In the genomic region with DNA sequence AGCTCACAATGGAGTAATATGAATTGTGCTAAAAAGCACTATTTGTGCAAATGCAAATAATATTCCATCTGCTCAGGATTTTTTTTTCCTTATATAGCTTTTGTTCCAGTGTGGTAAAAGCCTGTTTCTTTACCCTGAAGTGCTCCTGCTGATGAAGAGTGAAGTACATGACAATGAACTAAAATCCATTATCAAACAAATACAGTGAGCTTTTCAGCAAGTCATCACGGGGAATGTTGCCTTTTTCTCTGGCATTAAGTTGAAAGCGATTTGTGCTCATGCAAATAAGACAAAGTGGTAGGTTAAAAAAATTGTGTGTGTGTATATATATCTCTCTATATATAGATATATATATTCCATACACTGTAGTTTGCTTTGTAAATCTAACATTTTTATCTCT, we compare ENCODE assay signal across 16 cellular contexts. TPM values are rescaled to one million over a fixed set of nuclear protein-coding genes. Genes with fewer than 3 reads are reported as not detected.
DNase-seq lines count a peak whose midpoint lies in the region; ATAC-seq and TF ChIP-seq lines count a peak whose summit lies in the region.
"Had no signal": no experiment of that assay in that cellular context is flagged by ENCODE, and none has a peak within 500 bp of the region (broad histone marks: within the 10 kb centered on the region; RNA-seq: fewer than 3 reads in every experiment).

No MANE protein-coding gene starts in this region.

- H3K9me3 ChIP-seq in HAP-1 (peaks cover 3% of the 10 kb centered on the region; the same call in 1 of the 2 replicates), neural cell (ENCODE audit: low read length) (no peaks in the 10 kb centered on the region), ascending aorta (no peaks in the 10 kb centered on the region)
- H3K9me3 ChIP-seq: SJSA1 had no signal

- H4K20me1 ChIP-seq in neural cell (ENCODE audit: insufficient read depth), result no peaks in the 10 kb centered on the region

- in situ Hi-C loops in HAP-1 (cut with MboI; ENCODE audit: low sequenced_read_pairs), result no loop called here

- H3K9ac ChIP-seq in neural cell (ENCODE audit: low read length), result no peak overlapping the region

- H3K36me3 ChIP-seq in HAP-1 (replicated peaks) (no peaks in the 10 kb centered on the region), neural cell (ENCODE audit: insufficient read depth, low read length) (no peaks in the 10 kb centered on the region), ascending aorta (no peaks in the 10 kb centered on the region)
- H3K36me3 ChIP-seq: SJSA1 had no signal

- H3K27ac ChIP-seq in neural cell (ENCODE audit: low read length) (peak overlapping the region; percentile 14), ascending aorta (no peak overlapping the region)
- H3K27ac ChIP-seq: SJSA1 had no signal

- DNase-seq in HAP-1 (ENCODE audit: low spot score in 2 of 2) (peak; percentile 25 to 85), NCI-H2081 treated with DMSO at 0.1 percent for 48 hours (lab: John Stamatoyannopoulos, UW) (peak; percentile 46), NCI-H69 (lab: John Stamatoyannopoulos, UW) (peak; percentile 74), T1000 (lab: John Stamatoyannopoulos, UW) (no peak), ascending aorta (ENCODE audit: low spot score in 2 of 2) (no peak)
- DNase-seq: CD8-positive, alpha-beta memory T cell; HFFc6; Kasumi-1; NCI-H1436 treated with DMSO at 0.1 percent for 48 hours; NCI-H526; PC-3 had no signal

- peak overlapping the region; percentile 10 for H3K4me2 ChIP-seq in neural cell (ENCODE audit: low read length)

- H2AFZ ChIP-seq in neural cell (ENCODE audit: low read depth, low read length), result no peak overlapping the region

- H3K27me3 ChIP-seq in HAP-1 (ENCODE audit: low read depth) (0 out of 2 replicates have a peak, but pooled peaks cover 4% of the 10 kb centered on the region), neural cell (ENCODE audit: insufficient read depth, low read depth, low read length) (no peaks in the 10 kb centered on the region), ascending aorta (no peaks in the 10 kb centered on the region)
- H3K27me3 ChIP-seq: SJSA1 had no signal

- H3K4me3 ChIP-seq in HAP-1, result no peak overlapping the region
- peak overlapping the region; percentile 22 for H3K4me3 ChIP-seq in neural cell (ENCODE audit: low read length)
- H3K4me3 ChIP-seq in ascending aorta, result no peak overlapping the region
- H3K4me3 ChIP-seq: SJSA1 had no signal

- no peaks in the 10 kb centered on the region for H3F3A ChIP-seq in neural cell (ENCODE audit: insufficient read depth, low read length, poor library complexity, severe bottlenecking)

- no peak for TF ChIP-seq EP300 in neural cell (conservative IDR thresholded peaks at IDR 0.05; ENCODE audit: poor library complexity, severe bottlenecking)

- no peak for ATAC-seq in HG03378 (IDR thresholded peaks at IDR 0.05; ENCODE audit: unreplicated experiment)
- ATAC-seq: PC-3 had no signal

- TF ChIP-seq CTCF in neural cell (IDR thresholded peaks at IDR 0.05; ENCODE audit: poor library complexity, severe bottlenecking), result no peak
- no peak for TF ChIP-seq CTCF in ascending aorta (IDR thresholded peaks at IDR 0.05)

- no peaks in the 10 kb centered on the region for H3K9me2 ChIP-seq in neural cell (ENCODE audit: insufficient read depth, low read length)

- intact Hi-C loops in ascending aorta (cut with DNase I), result no loop called here

- peaks cover 17% of the 10 kb centered on the region for H3K4me1 ChIP-seq in HAP-1
- no peaks in the 10 kb centered on the region for H3K4me1 ChIP-seq in ascending aorta
- H3K4me1 ChIP-seq: SJSA1 had no signal

- H3K79me2 ChIP-seq in neural cell (replicated peaks; ENCODE audit: insufficient read depth, low read length), result no peaks in the 10 kb centered on the region

- no peak for TF ChIP-seq RAD21 in neural cell (conservative IDR thresholded peaks at IDR 0.05)

TF ChIP-seq in neural cell, 6 proteins besides CTCF, POLR2A, EP300 and RAD21:
- TF ChIP-seq EZH2 (IDR thresholded peaks at IDR 0.05; ENCODE audit: borderline replicate concordance, insufficient read depth, low read length, poor library complexity, severe bottlenecking), result no peak
- peak; percentile 29 for TF ChIP-seq POLR2AphosphoS5 (IDR thresholded peaks at IDR 0.05)

RNA-seq across cellular contexts. Expression of a gene that starts 28.6 kb away (rescaled TPM):
- polyA plus RNA-seq in neural cell, result 0.36 and 0.66 TPM in 2 replicates
- 0.49 and 1.3 TPM in 2 replicates for polyA minus RNA-seq in neural cell
- total RNA-seq in ascending aorta, result not detected
- total RNA-seq: CD8-positive, alpha-beta memory T cell; Daoy; HFFc6; SJSA1 had no signal
- polyA plus RNA-seq: BJ; CD8-positive, alpha-beta memory T cell had no signal

Comparison
In these comparisons a context has a peak if more than half of its experiments do, and no peak if none do; other contexts are left out.
1. DNase-seq: peak in HAP-1 (2 of 2), NCI-H2081 treated with DMSO at 0.1 percent for 48 hours (single experiment) and NCI-H69 (single experiment); none in T1000 (single experiment) and ascending aorta (0 of 2).